ENCODE assay signal across 13 cellular contexts in the genomic region with DNA sequence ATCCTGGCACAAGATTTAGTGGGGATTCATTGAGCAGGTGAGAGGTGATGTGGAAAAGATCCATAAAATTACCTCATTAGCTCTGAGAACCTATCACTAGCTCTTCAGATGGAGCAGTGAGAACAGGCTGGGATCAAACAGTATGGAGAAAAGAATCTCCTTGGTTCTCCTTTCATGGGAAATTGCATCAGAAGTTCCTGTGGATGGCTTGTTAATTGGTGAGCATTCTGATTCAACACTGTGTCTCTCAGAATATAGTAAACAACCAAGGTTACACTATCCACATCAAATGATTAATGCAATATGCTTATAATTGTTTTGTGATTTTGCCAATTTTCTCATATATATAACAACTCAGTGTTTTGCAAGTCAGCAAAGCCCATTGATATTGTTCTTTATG.
"Had no signal": no experiment of that assay in that cellular context is flagged by ENCODE, and none has a peak within 500 bp of the region (broad histone marks: within the 10 kb centered on the region; RNA-seq: fewer than 3 reads in every experiment).

No MANE protein-coding gene starts in this region.

- H3K27ac ChIP-seq: lower lobe of right lung, stomach, thoracic aorta had no signal

- DNase-seq: activated gamma-delta T cell; activated naive CD8-positive, alpha-beta T cell treated with anti-CD3 and anti-CD28 coated beads for 36 hours; activated T-cell treated with anti-CD3 and anti-CD28 coated beads, Interleukin-2, amount 50 U/mL, for 24 hours; aorta; hypothalamus; lower lobe of right lung; naive thymus-derived CD4-positive, alpha-beta T cell; posterior cingulate gyrus; stomach had no signal

- H3K36me3 ChIP-seq: lower lobe of right lung, right atrium auricular region, stomach, thoracic aorta had no signal

- H3K4me3 ChIP-seq: lower lobe of right lung, right atrium auricular region, skin epidermis, stomach, thoracic aorta had no signal

- ATAC-seq: activated CD4-positive, CD25-positive, alpha-beta regulatory T cell treated with anti-CD3 and anti-CD28 coated beads, Interleukin-2, amount 50 U/mL, for 24 hours; lower lobe of right lung; naive thymus-derived CD4-positive, alpha-beta T cell had no signal

- H3K27me3 ChIP-seq: right atrium auricular region, stomach had no signal

- H3K9me3 ChIP-seq: lower lobe of right lung, right atrium auricular region, stomach, thoracic aorta had no signal
